In the genomic region with DNA sequence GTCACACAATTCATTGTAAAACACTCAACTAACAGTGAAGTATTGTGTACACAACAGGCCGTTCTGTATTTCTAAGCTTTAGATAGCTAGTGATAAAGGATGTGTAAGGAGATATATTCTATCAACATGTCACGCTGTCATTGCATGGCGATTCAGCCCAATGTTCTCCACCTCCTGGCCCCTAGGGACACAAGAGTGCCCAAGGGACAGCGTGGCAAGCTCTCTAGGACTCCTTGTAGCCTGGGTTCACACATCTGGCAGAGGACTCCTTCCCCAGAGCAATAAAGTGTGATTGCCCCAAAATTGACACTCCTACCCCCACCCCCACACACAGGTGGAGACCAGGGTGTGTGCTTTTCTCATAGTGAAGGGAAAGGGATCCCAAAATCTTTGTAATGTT, we compare ENCODE assay signal across 18 cellular contexts. TPM values are rescaled to one million over a fixed set of nuclear protein-coding genes. Genes with fewer than 3 reads are reported as not detected.
A peak's percentile ranks its signal among the peaks of the same experiment; 100 is the strongest.
DNase-seq lines count a peak whose midpoint lies in the region; ATAC-seq and TF ChIP-seq lines count a peak whose summit lies in the region.
"Had no signal": no experiment of that assay in that cellular context is flagged by ENCODE, and none has a peak within 500 bp of the region (broad histone marks: within the 10 kb centered on the region; RNA-seq: fewer than 3 reads in every experiment).

No MANE protein-coding gene starts in this region.

- DNase-seq in DMS153 treated with DMSO at 0.1 percent for 48 hours (lab: John Stamatoyannopoulos, UW; ENCODE audit: unreplicated experiment) (peak; percentile 39), NCI-H146 treated with DMSO at 0.1 percent for 48 hours (lab: John Stamatoyannopoulos, UW; ENCODE audit: unreplicated experiment) (peak; percentile 5), hepatocyte (ENCODE audit: low spot score) (no peak), substantia nigra (lab: John Stamatoyannopoulos, UW) (no peak), right atrium auricular region (ENCODE audit: low spot score) (no peak)
- DNase-seq: activated B cell treated with CpG ODN at 0.5 μM for 24 hours; activated CD8-positive, alpha-beta memory T cell treated with anti-CD3 and anti-CD28 coated beads, Interleukin-2, amount 10 ng/mL, durations not matched to agents 7 days and 5 days; activated effector memory CD4-positive, alpha-beta T cell treated with Interleukin-2 at 50 U/mL for 16 hours; anterior cingulate cortex; midbrain; NCI-H2081; nucleus accumbens; Right ventricle myocardium superior; sigmoid colon; T-cell had no signal

- H2AFZ ChIP-seq in hepatocyte: no peak overlapping the region

- peaks cover 26% of the 10 kb centered on the region for H3K9me3 ChIP-seq in BLaER1
- no peaks in the 10 kb centered on the region for H3K9me3 ChIP-seq in hepatocyte (ENCODE audit: low read depth)
- peaks cover 0 to 15% of the 10 kb centered on the region in 2 donors for H3K9me3 ChIP-seq in right atrium auricular region

- H3K79me2 ChIP-seq in hepatocyte: no peaks in the 10 kb centered on the region

- H3K36me3 ChIP-seq in BLaER1 (peaks cover 10% of the 10 kb centered on the region; the same call in 1 of the 2 replicates), hepatocyte (replicated peaks; ENCODE audit: insufficient read depth, low read depth) (no peaks in the 10 kb centered on the region), right atrium auricular region (no peaks in the 10 kb centered on the region)
- H3K36me3 ChIP-seq: sigmoid colon had no signal

- H3K27ac ChIP-seq in BLaER1: peak overlapping the region; percentile 35; the same call in 1 of the 2 replicates
- peak overlapping the region; percentile 76 for H3K27ac ChIP-seq in hepatocyte
- no peak overlapping the region for H3K27ac ChIP-seq in substantia nigra (ENCODE audit: low read depth, low read length, poor library complexity, severe bottlenecking)
- no peak overlapping the region for H3K27ac ChIP-seq in right atrium auricular region
- H3K27ac ChIP-seq: sigmoid colon had no signal

- H4K20me1 ChIP-seq in BLaER1 (no peaks in the 10 kb centered on the region), hepatocyte (ENCODE audit: insufficient read depth, poor library complexity, severe bottlenecking) (no peaks in the 10 kb centered on the region)

- ATAC-seq in HG03469 (IDR thresholded peaks at IDR 0.05; ENCODE audit: unreplicated experiment): no peak
- ATAC-seq: activated CD8-positive, alpha-beta memory T cell treated with anti-CD3 and anti-CD28 coated beads, Interleukin-2, amount 10 ng/mL, durations not matched to agents 7 days and 5 days; T-cell had no signal

- no peak for TF ChIP-seq CTCF in hepatocyte (IDR thresholded peaks at IDR 0.05; ENCODE audit: poor library complexity)
- TF ChIP-seq CTCF in right atrium auricular region (IDR thresholded peaks at IDR 0.05): no peak

- WGBS in hepatocyte (ENCODE audit: low lambda C conversion rate, missing lambda C conversion rate): 48% methylated on average over 4 of the region's 4 CpGs

- H3K9me2 ChIP-seq in hepatocyte (replicated peaks; ENCODE audit: insufficient read depth): no peaks in the 10 kb centered on the region

- H3K4me1 ChIP-seq in BLaER1 (peaks cover 80% of the 10 kb centered on the region), hepatocyte (ENCODE audit: insufficient read depth) (peaks cover 16% of the 10 kb centered on the region), right atrium auricular region (no peaks in the 10 kb centered on the region)
- H3K4me1 ChIP-seq: sigmoid colon had no signal

- peak overlapping the region; percentile 79 for H3K4me2 ChIP-seq in BLaER1
- H3K4me2 ChIP-seq in hepatocyte: no peak overlapping the region

- H3K4me3 ChIP-seq in BLaER1 (no peak overlapping the region), hepatocyte (no peak overlapping the region), right atrium auricular region (no peak overlapping the region)
- H3K4me3 ChIP-seq: sigmoid colon had no signal

- H3K27me3 ChIP-seq in BLaER1 (no peaks in the 10 kb centered on the region), hepatocyte (no peaks in the 10 kb centered on the region), right atrium auricular region (no peaks in the 10 kb centered on the region)

- no peak overlapping the region; the same call in 1 of the 2 replicates for H3K9ac ChIP-seq in BLaER1

RNA-seq across cellular contexts. Expression of gene TMPRSS3, which starts 11.7 kb away (rescaled TPM):
- 1.4 and 1.7 TPM in 2 replicates for total RNA-seq in hepatocyte
- 1.4 and 1.5 TPM in 2 replicates for polyA plus RNA-seq in hepatocyte
- total RNA-seq in right atrium auricular region: 1 to 10 TPM; 1.1 to 2.4 TPM
- total RNA-seq: activated B cell treated with CpG ODN at 0.5 μM for 24 hours, HT1080, Right ventricle myocardium superior had no signal

RNA-seq across cellular contexts. Expression of gene TFF1, which starts 17.8 kb away (rescaled TPM):
- total RNA-seq in hepatocyte (57.4 and 84.2 TPM in 2 replicates), right atrium auricular region (not detected)
- 140 and 221 TPM in 2 replicates for polyA plus RNA-seq in hepatocyte
- total RNA-seq: activated B cell treated with CpG ODN at 0.5 μM for 24 hours; activated CD8-positive, alpha-beta memory T cell treated with anti-CD3 and anti-CD28 coated beads, Interleukin-2, amount 10 ng/mL, durations not matched to agents 7 days and 5 days; HT1080; Right ventricle myocardium superior had no signal

RNA-seq across cellular contexts. Expression of gene UBASH3A, which starts 19.5 kb away (rescaled TPM):
- total RNA-seq in hepatocyte (not detected in 2 replicates), right atrium auricular region (under 1 TPM in 1 of 2 donors, not detected in 1; 0.12 TPM)
- not detected in 2 replicates for polyA plus RNA-seq in hepatocyte
- total RNA-seq: activated B cell treated with CpG ODN at 0.5 μM for 24 hours, HT1080, Right ventricle myocardium superior, sigmoid colon had no signal

RNA-seq across cellular contexts. Expression of gene TFF2, which starts 33.4 kb away (rescaled TPM):
- total RNA-seq in hepatocyte (15.5 and 23.9 TPM in 2 replicates), right atrium auricular region (not detected)
- polyA plus RNA-seq in hepatocyte: 28.1 and 58.7 TPM in 2 replicates
- total RNA-seq: activated B cell treated with CpG ODN at 0.5 μM for 24 hours; activated CD8-positive, alpha-beta memory T cell treated with anti-CD3 and anti-CD28 coated beads, Interleukin-2, amount 10 ng/mL, durations not matched to agents 7 days and 5 days; HT1080; Right ventricle myocardium superior; sigmoid colon had no signal

Comparison
In these comparisons a context has a peak if more than half of its experiments do, and no peak if none do; other contexts are left out.
1. H3K27ac ChIP-seq: peak in BLaER1 (single experiment) and hepatocyte (single experiment); none in substantia nigra (single experiment) and right atrium auricular region (0 of 2).
2. DNase-seq: peak in DMS153 treated with DMSO at 0.1 percent for 48 hours (single experiment) and NCI-H146 treated with DMSO at 0.1 percent for 48 hours (single experiment); none in hepatocyte (single experiment), substantia nigra (0 of 49) and right atrium auricular region (single experiment).
3. RNA of gene TFF1, which starts 17.8 kb away (total RNA-seq): 57.4 to 84.2 TPM in hepatocyte; not detected in right atrium auricular region; every median in the first group is over 10 times any median in the second.